Comparison of ENCODE assay signal across 8 cellular contexts in genomic region chr16:87203060-87203656, GRCh38.
DNase-seq lines count a peak whose midpoint lies in the region; TF ChIP-seq lines count a peak whose summit lies in the region.

No MANE protein-coding gene starts in this region.

- no peak for TF ChIP-seq POLR2A in erythroblast (IDR thresholded peaks at IDR 0.05; ENCODE audit: low read length)

- H3K36me3 Mint-ChIP-seq in nephron (ENCODE audit: low read depth) (no peaks in the 10 kb centered on the region), type B pancreatic cell (no peaks in the 10 kb centered on the region)

- H3K27me3 Mint-ChIP-seq in nephron (ENCODE audit: low read depth) = peaks cover 40% of the 10 kb centered on the region
- peaks cover 12% of the 10 kb centered on the region for H3K27me3 Mint-ChIP-seq in type B pancreatic cell

- H3K4me3 Mint-ChIP-seq in nephron (peak overlapping the region in 1 of 3 experiments; percentile 9), type B pancreatic cell (peak overlapping the region; percentile 60)

- H3K27ac Mint-ChIP-seq in nephron = peak overlapping the region; percentile 59 to 83 (median 69)
- H3K27ac Mint-ChIP-seq in type B pancreatic cell = peak overlapping the region; percentile 38

- no peaks in the 10 kb centered on the region for H3K9me3 Mint-ChIP-seq in nephron
- H3K9me3 Mint-ChIP-seq in type B pancreatic cell = no peaks in the 10 kb centered on the region

- peak; percentile 17 to 47 for DNase-seq in activated CD4-positive, alpha-beta T cell treated with anti-CD3 and anti-CD28 coated beads for 24 hours (ENCODE audit: low read depth in 2 of 2)
- DNase-seq in activated CD4-positive, alpha-beta T cell treated with anti-CD3 and anti-CD28 coated beads for 4 hours = no peak
- DNase-seq in NCI-H1930 (lab: John Stamatoyannopoulos, UW) = peak; percentile 3 to 45
- DNase-seq in activated CD4-positive, alpha-beta T cell treated with anti-CD3 and anti-CD28 coated beads, Interleukin-2, amount 50 U/mL, for 24 hours (ENCODE audit: low read depth in 1 of 2, low spot score in 1 of 2) = peak; percentile 4 to 7
- peak; percentile 66 to 76 for DNase-seq in erythroblast (lab: John Stamatoyannopoulos, UW)
- no peak for DNase-seq in type B pancreatic cell (ENCODE audit: extremely low spot score, unreplicated experiment)
- DNase-seq in stimulated activated naive CD4-positive, alpha-beta T cell treated with Interleukin-2 at 50 U/mL for 16 hours (lab: John Stamatoyannopoulos, UW) = no peak

- H3K4me1 Mint-ChIP-seq in nephron (peaks cover 31% of the 10 kb centered on the region), type B pancreatic cell (ENCODE audit: unreplicated experiment) (peaks cover 27% of the 10 kb centered on the region)

- TF ChIP-seq CTCF in nephron (IDR thresholded peaks at IDR 0.05; ENCODE audit: unreplicated experiment in 3 of 3) (peak; percentile 71 to 80 (median 72)), type B pancreatic cell (conservative IDR thresholded peaks at IDR 0.05) (peak; percentile 96)

Comparison
In these comparisons a context has a peak if more than half of its experiments do, and no peak if none do; other contexts are left out.
1. DNase-seq: peak in activated CD4-positive, alpha-beta T cell treated with anti-CD3 and anti-CD28 coated beads for 24 hours (2 of 2), NCI-H1930 (2 of 2), activated CD4-positive, alpha-beta T cell treated with anti-CD3 and anti-CD28 coated beads, Interleukin-2, amount 50 U/mL, for 24 hours (2 of 2) and erythroblast (2 of 2); none in activated CD4-positive, alpha-beta T cell treated with anti-CD3 and anti-CD28 coated beads for 4 hours (0 of 2), type B pancreatic cell (single experiment) and stimulated activated naive CD4-positive, alpha-beta T cell treated with Interleukin-2 at 50 U/mL for 16 hours (single experiment).